In the genomic region with DNA sequence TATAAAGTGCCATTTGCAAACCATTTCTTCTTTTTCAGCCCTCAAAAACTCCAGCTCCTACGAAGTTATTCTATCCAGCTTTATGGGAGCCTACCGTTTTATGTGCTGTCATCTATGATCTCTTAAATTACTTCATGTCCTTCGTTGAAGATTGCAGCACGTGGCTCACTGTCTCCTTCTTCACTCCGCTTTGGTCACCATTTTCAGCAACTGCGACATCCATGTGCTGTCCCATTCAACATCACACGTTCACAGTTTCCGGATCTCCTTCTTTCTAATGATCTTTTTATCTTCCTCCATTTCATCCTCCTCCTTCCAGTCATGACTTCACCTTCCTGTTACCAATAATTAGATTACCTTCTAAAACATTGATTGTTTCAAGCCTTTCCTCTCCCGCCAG, we compare ENCODE assay signal across 24 cellular contexts.
DNase-seq lines count a peak whose midpoint lies in the region; ATAC-seq, FAIRE-seq and TF ChIP-seq lines count a peak whose summit lies in the region.
"Had no signal": no experiment of that assay in that cellular context is flagged by ENCODE, and none has a peak within 500 bp of the region (broad histone marks: within the 10 kb centered on the region; RNA-seq: fewer than 3 reads in every experiment).

No MANE protein-coding gene starts in this region.

- H3K9me3 ChIP-seq in astrocyte (ENCODE audit: insufficient read depth, low read depth, low read length) = no peaks in the 10 kb centered on the region
- H3K9me3 ChIP-seq: A549, BE2C had no signal

- H4K20me1 ChIP-seq in GM23338 (replicated peaks; ENCODE audit: insufficient read depth) (no peaks in the 10 kb centered on the region), astrocyte (ENCODE audit: insufficient read depth, low read length) (no peaks in the 10 kb centered on the region)
- H4K20me1 ChIP-seq: BLaER1 treated with 17β-estradiol and CSF1 and Interleukin-3, amounts not matched to agents 10 nM and 100 nM had no signal

- no peak overlapping the region for H3K27ac ChIP-seq in GM23338 (ENCODE audit: low read depth)
- no peak overlapping the region for H3K27ac ChIP-seq in astrocyte (ENCODE audit: low read depth, low read length)
- H3K27ac ChIP-seq: A549; BLaER1 treated with 17β-estradiol and CSF1 and Interleukin-3, amounts not matched to agents 10 nM and 100 nM; GM23248 had no signal

- H3K27ac Mint-ChIP-seq in GM23338 = no peak overlapping the region
- H3K27ac Mint-ChIP-seq in astrocyte (ENCODE audit: unreplicated experiment) = no peak overlapping the region
- H3K27ac Mint-ChIP-seq: CD14-positive monocyte; CD4-positive, alpha-beta T cell; CD8-positive, alpha-beta memory T cell; H9; HFFc6 had no signal

- H3K9me3 Mint-ChIP-seq in GM23338 (no peaks in the 10 kb centered on the region), astrocyte (ENCODE audit: unreplicated experiment) (no peaks in the 10 kb centered on the region)
- H3K9me3 Mint-ChIP-seq: CD4-positive, alpha-beta T cell; CD8-positive, alpha-beta memory T cell; HFFc6 had no signal

- H3F3A ChIP-seq in GM23338 (replicated peaks; ENCODE audit: low read depth) = no peaks in the 10 kb centered on the region

- H3K9ac ChIP-seq in astrocyte (ENCODE audit: low read length) = no peak overlapping the region
- H3K9ac ChIP-seq: BLaER1 treated with 17β-estradiol and CSF1 and Interleukin-3, amounts not matched to agents 10 nM and 100 nM; GM23248 had no signal

- no peaks in the 10 kb centered on the region for H3K79me2 ChIP-seq in GM23338 (replicated peaks; ENCODE audit: insufficient read depth)
- H3K79me2 ChIP-seq in astrocyte (ENCODE audit: insufficient read depth, low read length) = no peaks in the 10 kb centered on the region

- no peaks in the 10 kb centered on the region for H3K4me1 Mint-ChIP-seq in GM23338
- no peaks in the 10 kb centered on the region for H3K4me1 Mint-ChIP-seq in astrocyte (ENCODE audit: low read depth, unreplicated experiment)
- H3K4me1 Mint-ChIP-seq: CD14-positive monocyte; CD8-positive, alpha-beta memory T cell had no signal

- H3K4me3 ChIP-seq in GM23338 = no peak overlapping the region
- no peak overlapping the region for H3K4me3 ChIP-seq in astrocyte (ENCODE audit: insufficient read depth, low read depth, low read length)
- H3K4me3 ChIP-seq: A549; BLaER1 treated with 17β-estradiol and CSF1 and Interleukin-3, amounts not matched to agents 10 nM and 100 nM; GM23248 had no signal

- H3K9me2 ChIP-seq in GM23338 (ENCODE audit: insufficient read depth) = no peaks in the 10 kb centered on the region

- H3K36me3 ChIP-seq in GM23338 (ENCODE audit: insufficient read depth) (no peaks in the 10 kb centered on the region), astrocyte (ENCODE audit: insufficient read depth, low read length) (no peaks in the 10 kb centered on the region)
- H3K36me3 ChIP-seq: BE2C; BLaER1 treated with 17β-estradiol and CSF1 and Interleukin-3, amounts not matched to agents 10 nM and 100 nM had no signal

- ATAC-seq in GM23338 = no peak
- ATAC-seq: A549, HCT116 had no signal

- DNase-seq in GM23338 (ENCODE audit: low spot score) = no peak
- DNase-seq in MV-4-11 (lab: John Stamatoyannopoulos, UW) = peak; percentile 34
- DNase-seq in astrocyte (ENCODE audit: low read depth) = no peak
- DNase-seq in GDM1 (lab: John Stamatoyannopoulos, UW) = no peak
- DNase-seq in HTR-8/SVneo (ENCODE audit: insufficient read length, low spot score) = no peak
- no peak for DNase-seq in superior temporal gyrus (ENCODE audit: extremely low spot score)
- DNase-seq: 8988T; ACHN; AML-193; BE2C; CD4-positive, alpha-beta T cell; CD8-positive, alpha-beta memory T cell; DMS 273 treated with DMSO at 0.1 percent for 48 hours; DMS79 treated with DMSO at 0.1 percent for 48 hours; GM23248; H9; HFFc6 had no signal

- H3K4me1 ChIP-seq in GM23338 (ENCODE audit: insufficient read depth) = no peaks in the 10 kb centered on the region
- H3K4me1 ChIP-seq in astrocyte (ENCODE audit: insufficient read depth, low read length) = no peaks in the 10 kb centered on the region
- H3K4me1 ChIP-seq: A549, BE2C had no signal

- H3K27me3 ChIP-seq in GM23338 (ENCODE audit: insufficient read depth) (no peaks in the 10 kb centered on the region), astrocyte (ENCODE audit: insufficient read depth, low read length) (no peaks in the 10 kb centered on the region)
- H3K27me3 ChIP-seq: BE2C; BLaER1 treated with 17β-estradiol and CSF1 and Interleukin-3, amounts not matched to agents 10 nM and 100 nM had no signal

- H3K27me3 Mint-ChIP-seq in GM23338 (ENCODE audit: insufficient read depth, low read depth, poor library complexity) = no peaks in the 10 kb centered on the region
- H3K27me3 Mint-ChIP-seq in astrocyte (ENCODE audit: low read depth, unreplicated experiment) = no peaks in the 10 kb centered on the region
- H3K27me3 Mint-ChIP-seq: CD4-positive, alpha-beta T cell had no signal

- H3K36me3 Mint-ChIP-seq in GM23338 (ENCODE audit: low read depth) (no peaks in the 10 kb centered on the region), astrocyte (ENCODE audit: low read depth, unreplicated experiment) (no peaks in the 10 kb centered on the region)
- H3K36me3 Mint-ChIP-seq: CD14-positive monocyte had no signal

- H2AFZ ChIP-seq in GM23338 (peak overlapping the region; percentile 54; the same call in 1 of the 2 replicates), astrocyte (ENCODE audit: low read depth, low read length) (no peak overlapping the region)
- H2AFZ ChIP-seq: GM23248 had no signal

- H3K4me2 ChIP-seq in GM23338 (no peak overlapping the region), astrocyte (ENCODE audit: low read length) (no peak overlapping the region)
- H3K4me2 ChIP-seq: A549 had no signal

- H3K4me3 Mint-ChIP-seq in GM23338 = no peak overlapping the region
- no peak overlapping the region for H3K4me3 Mint-ChIP-seq in astrocyte (ENCODE audit: unreplicated experiment)
- H3K4me3 Mint-ChIP-seq: CD14-positive monocyte; CD4-positive, alpha-beta T cell; CD8-positive, alpha-beta memory T cell; H9; HFFc6 had no signal

- no peak for TF ChIP-seq CTCF in GM23338 (conservative IDR thresholded peaks at IDR 0.05; ENCODE audit: low read depth in 2 of 2)
- TF ChIP-seq CTCF in astrocyte (IDR thresholded peaks at IDR 0.05; ENCODE audit: insufficient read depth, low read depth, low read length) = no peak

- FAIRE-seq in astrocyte (lab: Jason Lieb, UNC) (peak; percentile 20), HTR-8/SVneo (lab: Jason Lieb, UNC) (no peak)
- FAIRE-seq: A549, D721Med, GM12892, GM19239 had no signal

TF ChIP-seq in GM23338, 12 proteins besides CTCF, POLR2A, EP300 and RAD21:
- no peak for TF ChIP-seq STAT1 (IDR thresholded peaks at IDR 0.05; ENCODE audit: unreplicated experiment)
- TF ChIP-seq, protein P1, sequence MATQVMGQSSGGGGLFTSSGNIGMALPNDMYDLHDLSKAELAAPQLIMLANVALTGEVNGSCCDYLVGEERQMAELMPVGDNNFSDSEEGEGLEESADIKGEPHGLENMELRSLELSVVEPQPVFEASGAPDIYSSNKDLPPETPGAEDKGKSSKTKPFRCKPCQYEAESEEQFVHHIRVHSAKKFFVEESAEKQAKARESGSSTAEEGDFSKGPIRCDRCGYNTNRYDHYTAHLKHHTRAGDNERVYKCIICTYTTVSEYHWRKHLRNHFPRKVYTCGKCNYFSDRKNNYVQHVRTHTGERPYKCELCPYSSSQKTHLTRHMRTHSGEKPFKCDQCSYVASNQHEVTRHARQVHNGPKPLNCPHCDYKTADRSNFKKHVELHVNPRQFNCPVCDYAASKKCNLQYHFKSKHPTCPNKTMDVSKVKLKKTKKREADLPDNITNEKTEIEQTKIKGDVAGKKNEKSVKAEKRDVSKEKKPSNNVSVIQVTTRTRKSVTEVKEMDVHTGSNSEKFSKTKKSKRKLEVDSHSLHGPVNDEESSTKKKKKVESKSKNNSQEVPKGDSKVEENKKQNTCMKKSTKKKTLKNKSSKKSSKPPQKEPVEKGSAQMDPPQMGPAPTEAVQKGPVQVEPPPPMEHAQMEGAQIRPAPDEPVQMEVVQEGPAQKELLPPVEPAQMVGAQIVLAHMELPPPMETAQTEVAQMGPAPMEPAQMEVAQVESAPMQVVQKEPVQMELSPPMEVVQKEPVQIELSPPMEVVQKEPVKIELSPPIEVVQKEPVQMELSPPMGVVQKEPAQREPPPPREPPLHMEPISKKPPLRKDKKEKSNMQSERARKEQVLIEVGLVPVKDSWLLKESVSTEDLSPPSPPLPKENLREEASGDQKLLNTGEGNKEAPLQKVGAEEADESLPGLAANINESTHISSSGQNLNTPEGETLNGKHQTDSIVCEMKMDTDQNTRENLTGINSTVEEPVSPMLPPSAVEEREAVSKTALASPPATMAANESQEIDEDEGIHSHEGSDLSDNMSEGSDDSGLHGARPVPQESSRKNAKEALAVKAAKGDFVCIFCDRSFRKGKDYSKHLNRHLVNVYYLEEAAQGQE (IDR thresholded peaks at IDR 0.05; ENCODE audit: unreplicated experiment) = no peak
